ENCODE assay signal across 9 cellular contexts in genomic region chr1:83500987-83501591, GRCh38.
A peak's percentile ranks its signal among the peaks of the same experiment; 100 is the strongest.
DNase-seq lines count a peak whose midpoint lies in the region; ATAC-seq, FAIRE-seq and TF ChIP-seq lines count a peak whose summit lies in the region.
"Had no signal": no experiment of that assay in that cellular context is flagged by ENCODE, and none has a peak within 500 bp of the region (broad histone marks: within the 10 kb centered on the region; RNA-seq: fewer than 3 reads in every experiment).

No MANE protein-coding gene starts in this region.

- FAIRE-seq in frontal cortex (lab: Jason Lieb, UNC): no peak

- no peaks in the 10 kb centered on the region for H3K36me3 ChIP-seq in HEK293 (ENCODE audit: control insufficient read depth in 2 of 2, insufficient read depth in 1 of 2, low read length in 2 of 2)

- H3K4me1 ChIP-seq in HEK293 (ENCODE audit: control insufficient read depth, insufficient read depth, low read length): peaks cover 8% of the 10 kb centered on the region; the same call in 1 of the 2 replicates

- peak overlapping the region; percentile 56 for H3K27ac Mint-ChIP-seq in activated naive CD4-positive, alpha-beta T cell treated with anti-CD3 and anti-CD28 coated beads, Interleukin-2, amount 50 U/mL, for 24 hours
- peak overlapping the region; percentile 59 for H3K27ac Mint-ChIP-seq in stimulated activated naive B cell treated with anti-CD40 and anti-IgM and Interleukin-4, amounts not matched to agents 10 μg/mL and 1 μg/mL and 100 μg/mL, for 72 hours

- peak; percentile 86 for ATAC-seq in HG03469 (IDR thresholded peaks at IDR 0.05; ENCODE audit: unreplicated experiment)
- ATAC-seq in stimulated activated naive B cell treated with anti-CD40 and anti-IgM and Interleukin-4, amounts not matched to agents 10 μg/mL and 1 μg/mL and 100 μg/mL, for 72 hours (replicated peaks): peak; percentile 86 to 93

- H3K27ac ChIP-seq in HEK293 (ENCODE audit: extremely low read depth, low read depth, low read length): no peak overlapping the region

- no peak for DNase-seq in activated naive CD4-positive, alpha-beta T cell treated with anti-CD3 and anti-CD28 coated beads, Interleukin-2, amount 50 U/mL, for 16 hours
- no peak for DNase-seq in stimulated activated naive B cell treated with anti-CD40 and anti-IgM and Interleukin-4, amounts not matched to agents 10 μg/mL and 1 μg/mL and 100 μg/mL, for 72 hours
- DNase-seq in RKO (ENCODE audit: low spot score) (no peak), frontal cortex (ENCODE audit: low spot score in 2 of 2) (no peak)
- DNase-seq in effector CD4-positive, alpha-beta T cell: no peak
- DNase-seq: NCI-H1694 had no signal

- no peak overlapping the region for H3K4me3 Mint-ChIP-seq in activated naive CD4-positive, alpha-beta T cell treated with anti-CD3 and anti-CD28 coated beads, Interleukin-2, amount 50 U/mL, for 24 hours
- no peak overlapping the region for H3K4me3 Mint-ChIP-seq in stimulated activated naive B cell treated with anti-CD40 and anti-IgM and Interleukin-4, amounts not matched to agents 10 μg/mL and 1 μg/mL and 100 μg/mL, for 72 hours

- peaks cover 43% of the 10 kb centered on the region for H3K4me1 Mint-ChIP-seq in activated naive CD4-positive, alpha-beta T cell treated with anti-CD3 and anti-CD28 coated beads, Interleukin-2, amount 50 U/mL, for 24 hours
- H3K4me1 Mint-ChIP-seq in stimulated activated naive B cell treated with anti-CD40 and anti-IgM and Interleukin-4, amounts not matched to agents 10 μg/mL and 1 μg/mL and 100 μg/mL, for 72 hours: peaks cover 5 to 16% of the 10 kb centered on the region in 2 donors

- peaks cover 26% of the 10 kb centered on the region for H3K9me3 Mint-ChIP-seq in activated naive CD4-positive, alpha-beta T cell treated with anti-CD3 and anti-CD28 coated beads, Interleukin-2, amount 50 U/mL, for 24 hours
- H3K9me3 Mint-ChIP-seq in stimulated activated naive B cell treated with anti-CD40 and anti-IgM and Interleukin-4, amounts not matched to agents 10 μg/mL and 1 μg/mL and 100 μg/mL, for 72 hours: peaks cover 0 to 1% of the 10 kb centered on the region in 2 donors

- POLR2A ChIA-PET in HEK293 (lab: Yijun Ruan, JAX): no interaction called here

- TF ChIP-seq CTCF in HEK293 (tag by site-specific recombination; IDR thresholded peaks at IDR 0.05): no peak

- H3K27me3 Mint-ChIP-seq in activated naive CD4-positive, alpha-beta T cell treated with anti-CD3 and anti-CD28 coated beads, Interleukin-2, amount 50 U/mL, for 24 hours: no peaks in the 10 kb centered on the region
- H3K27me3 Mint-ChIP-seq in stimulated activated naive B cell treated with anti-CD40 and anti-IgM and Interleukin-4, amounts not matched to agents 10 μg/mL and 1 μg/mL and 100 μg/mL, for 72 hours: no peaks in the 10 kb centered on the region

- H3K9me3 ChIP-seq in HEK293 (ENCODE audit: control insufficient read depth, insufficient read depth, low read depth, low read length): no peaks in the 10 kb centered on the region

- H3K36me3 Mint-ChIP-seq in activated naive CD4-positive, alpha-beta T cell treated with anti-CD3 and anti-CD28 coated beads, Interleukin-2, amount 50 U/mL, for 24 hours: peaks cover 11% of the 10 kb centered on the region
- H3K36me3 Mint-ChIP-seq in stimulated activated naive B cell treated with anti-CD40 and anti-IgM and Interleukin-4, amounts not matched to agents 10 μg/mL and 1 μg/mL and 100 μg/mL, for 72 hours: no peaks in the 10 kb centered on the region

- CTCF ChIA-PET in HEK293 (lab: Yijun Ruan, JAX): no interaction called here

- no peak overlapping the region for H3K4me3 ChIP-seq in HEK293 (ENCODE audit: low read depth, low read length)

TF ChIP-seq in HEK293, 187 proteins besides CTCF, POLR2A, EP300 and RAD21:
- TF ChIP-seq ZNF580 (tag by site-specific recombination; IDR thresholded peaks at IDR 0.05) (no peak), ZNF768 (tag by site-specific recombination; IDR thresholded peaks at IDR 0.05) (0 out of 2 replicates have a peak, but pooled peaks have one; percentile 5)
